ENCODE assay signal across 28 cellular contexts in genomic region chr12:25940886-25941285, GRCh38.
"Had no signal": no experiment of that assay in that cellular context is flagged by ENCODE, and none has a peak within 500 bp of the region (broad histone marks: within the 10 kb centered on the region; RNA-seq: fewer than 3 reads in every experiment).

No MANE protein-coding gene starts in this region.

- DNase-seq: activated CD4-positive, alpha-beta memory T cell treated with anti-CD3 and anti-CD28 coated beads, Interleukin-2, amount 10 ng/mL, durations not matched to agents 7 days and 5 days; activated CD4-positive, alpha-beta T cell treated with anti-CD3 and anti-CD28 coated beads for 1 hour; activated CD4-positive, alpha-beta T cell treated with anti-CD3 and anti-CD28 coated beads for 4 hours; activated CD4-positive, alpha-beta T cell treated with anti-CD3 and anti-CD28 coated beads, Interleukin-2, amount 10 ng/mL, durations not matched to agents 7 days and 5 days; activated CD4-positive, alpha-beta T cell treated with anti-CD3 and anti-CD28 coated beads, Interleukin-2, amount 50 U/mL, for 4 hours; activated CD8-positive, alpha-beta memory T cell treated with anti-CD3 and anti-CD28 coated beads, Interleukin-2, amount 50 U/mL, for 48 hours; activated gamma-delta T cell; activated naive CD4-positive, alpha-beta T cell; activated naive CD4-positive, alpha-beta T cell treated with anti-CD3 and anti-CD28 coated beads, Interleukin-2, amount 10 ng/mL, durations not matched to agents 7 days and 5 days; activated naive CD8-positive, alpha-beta T cell treated with anti-CD3 and anti-CD28 coated beads, Interleukin-2, amount 10 ng/mL, durations not matched to agents 7 days and 5 days; activated T-cell treated with anti-CD3 and anti-CD28 coated beads for 4 hours; activated T-cell treated with anti-CD3 and anti-CD28 coated beads, Interleukin-2, amount 50 U/mL, for 24 hours; activated T-cell treated with anti-CD3 and anti-CD28 coated beads, Interleukin-2, amount 50 U/mL, for 72 hours; central memory CD4-positive, alpha-beta T cell; cerebellar nuclear complex; colonic mucosa; effector CD8-positive, alpha-beta T cell; foreskin fibroblast; head of caudate nucleus; T-helper 2 cell had no signal

- H3K27me3 Mint-ChIP-seq: activated CD4-positive, alpha-beta memory T cell treated with anti-CD3 and anti-CD28 coated beads, Interleukin-2, amount 10 ng/mL, durations not matched to agents 7 days and 5 days; activated naive CD4-positive, alpha-beta T cell treated with anti-CD3 and anti-CD28 coated beads, Interleukin-2, amount 10 ng/mL, durations not matched to agents 7 days and 5 days; activated T-cell treated with anti-CD3 and anti-CD28 coated beads, Interleukin-2, amount 50 U/mL, for 24 hours; brain had no signal

- H3K9me3 Mint-ChIP-seq: activated CD4-positive, alpha-beta memory T cell treated with anti-CD3 and anti-CD28 coated beads, Interleukin-2, amount 10 ng/mL, durations not matched to agents 7 days and 5 days; activated CD4-positive, alpha-beta T cell treated with anti-CD3 and anti-CD28 coated beads, Interleukin-2, amount 10 ng/mL, durations not matched to agents 7 days and 5 days; activated naive CD4-positive, alpha-beta T cell treated with anti-CD3 and anti-CD28 coated beads, Interleukin-2, amount 10 ng/mL, durations not matched to agents 7 days and 5 days; activated naive CD8-positive, alpha-beta T cell treated with anti-CD3 and anti-CD28 coated beads, Interleukin-2, amount 10 ng/mL, durations not matched to agents 7 days and 5 days; activated T-cell treated with anti-CD3 and anti-CD28 coated beads, Interleukin-2, amount 50 U/mL, for 24 hours; activated T-cell treated with anti-CD3 and anti-CD28 coated beads, Interleukin-2, amount 50 U/mL, for 72 hours; brain; WTC11 had no signal

- H3K4me3 ChIP-seq: ascending aorta, breast epithelium, cardiac muscle cell, colonic mucosa had no signal

- H3K36me3 ChIP-seq: ascending aorta, breast epithelium, cardiac muscle cell, colonic mucosa had no signal

- H3K27ac Mint-ChIP-seq: activated CD4-positive, alpha-beta memory T cell treated with anti-CD3 and anti-CD28 coated beads, Interleukin-2, amount 10 ng/mL, durations not matched to agents 7 days and 5 days; activated CD4-positive, alpha-beta T cell treated with anti-CD3 and anti-CD28 coated beads, Interleukin-2, amount 10 ng/mL, durations not matched to agents 7 days and 5 days; activated naive CD4-positive, alpha-beta T cell treated with anti-CD3 and anti-CD28 coated beads, Interleukin-2, amount 10 ng/mL, durations not matched to agents 7 days and 5 days; activated naive CD4-positive, alpha-beta T cell treated with anti-CD3 and anti-CD28 coated beads, Interleukin-2, amount 50 U/mL, for 72 hours; activated naive CD8-positive, alpha-beta T cell treated with anti-CD3 and anti-CD28 coated beads, Interleukin-2, amount 10 ng/mL, durations not matched to agents 7 days and 5 days; activated T-cell treated with anti-CD3 and anti-CD28 coated beads, Interleukin-2, amount 50 U/mL, for 24 hours; activated T-cell treated with anti-CD3 and anti-CD28 coated beads, Interleukin-2, amount 50 U/mL, for 72 hours; brain; WTC11 had no signal

- H3K27me3 ChIP-seq: ascending aorta, breast epithelium, cardiac muscle cell, colonic mucosa had no signal

- H3K9me3 ChIP-seq: ascending aorta, breast epithelium, colonic mucosa had no signal

- H3K4me1 Mint-ChIP-seq: activated CD4-positive, alpha-beta memory T cell treated with anti-CD3 and anti-CD28 coated beads, Interleukin-2, amount 10 ng/mL, durations not matched to agents 7 days and 5 days; activated CD4-positive, alpha-beta T cell treated with anti-CD3 and anti-CD28 coated beads, Interleukin-2, amount 10 ng/mL, durations not matched to agents 7 days and 5 days; activated naive CD4-positive, alpha-beta T cell treated with anti-CD3 and anti-CD28 coated beads, Interleukin-2, amount 10 ng/mL, durations not matched to agents 7 days and 5 days; activated naive CD8-positive, alpha-beta T cell treated with anti-CD3 and anti-CD28 coated beads, Interleukin-2, amount 10 ng/mL, durations not matched to agents 7 days and 5 days had no signal

- H3K36me3 Mint-ChIP-seq: activated naive CD4-positive, alpha-beta T cell treated with anti-CD3 and anti-CD28 coated beads, Interleukin-2, amount 10 ng/mL, durations not matched to agents 7 days and 5 days; activated naive CD8-positive, alpha-beta T cell treated with anti-CD3 and anti-CD28 coated beads, Interleukin-2, amount 10 ng/mL, durations not matched to agents 7 days and 5 days; brain; WTC11 had no signal

- H3K27ac ChIP-seq: ascending aorta, breast epithelium, cardiac muscle cell, colonic mucosa, VCaP had no signal

- H3K4me1 ChIP-seq: ascending aorta, breast epithelium, colonic mucosa had no signal

- H3K4me3 Mint-ChIP-seq: activated CD4-positive, alpha-beta memory T cell treated with anti-CD3 and anti-CD28 coated beads, Interleukin-2, amount 10 ng/mL, durations not matched to agents 7 days and 5 days; activated CD4-positive, alpha-beta T cell treated with anti-CD3 and anti-CD28 coated beads, Interleukin-2, amount 10 ng/mL, durations not matched to agents 7 days and 5 days; activated naive CD4-positive, alpha-beta T cell treated with anti-CD3 and anti-CD28 coated beads, Interleukin-2, amount 10 ng/mL, durations not matched to agents 7 days and 5 days; activated naive CD8-positive, alpha-beta T cell treated with anti-CD3 and anti-CD28 coated beads, Interleukin-2, amount 10 ng/mL, durations not matched to agents 7 days and 5 days; activated T-cell treated with anti-CD3 and anti-CD28 coated beads, Interleukin-2, amount 50 U/mL, for 24 hours; activated T-cell treated with anti-CD3 and anti-CD28 coated beads, Interleukin-2, amount 50 U/mL, for 72 hours; brain; WTC11 had no signal

- ATAC-seq: activated naive CD4-positive, alpha-beta T cell treated with anti-CD3 and anti-CD28 coated beads, Interleukin-2, amount 50 U/mL, for 72 hours; activated T-cell treated with anti-CD3 and anti-CD28 coated beads, Interleukin-2, amount 50 U/mL, for 72 hours; esophagus mucosa; WTC11 had no signal
